Comparison of ENCODE assay signal across 8 cellular contexts in the genomic region with DNA sequence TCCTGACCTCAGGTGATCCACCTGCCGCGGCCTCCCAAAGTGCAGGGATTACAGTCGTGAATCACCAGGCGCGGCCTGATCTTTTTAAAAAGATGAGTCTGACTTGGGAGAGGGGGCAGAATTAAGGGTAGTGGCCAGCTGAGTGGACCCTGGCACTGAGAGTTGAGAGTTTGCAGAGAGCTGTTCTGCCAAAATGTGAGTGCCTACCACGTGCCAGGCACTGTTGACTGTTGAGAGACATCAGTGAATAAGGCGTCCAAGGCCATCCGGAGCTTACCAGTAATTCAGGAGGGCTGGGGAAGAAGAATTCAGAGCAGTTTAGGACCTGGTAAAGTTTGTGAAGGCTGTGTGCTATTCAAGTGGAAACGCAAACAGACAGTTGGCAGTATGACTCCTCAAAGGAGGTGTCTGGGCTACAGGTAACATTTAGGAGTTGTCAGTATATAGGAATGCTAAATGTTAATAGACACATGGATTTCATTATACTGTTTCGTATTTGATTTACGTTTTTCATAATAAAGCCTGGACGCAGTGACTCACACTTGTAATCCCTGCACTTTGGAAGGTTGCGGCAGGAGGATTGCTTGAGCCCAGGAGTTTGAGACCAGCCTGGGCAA. TPM values are rescaled to one million over a fixed set of nuclear protein-coding genes. Genes with fewer than 3 reads are reported as not detected.
DNase-seq lines count a peak whose midpoint lies in the region; ATAC-seq lines count a peak whose summit lies in the region.

No MANE protein-coding gene starts in this region.

- no peak overlapping the region for H4K91ac ChIP-seq in mesenchymal stem cell (ENCODE audit: low read length)

- H3K18ac ChIP-seq in mesenchymal stem cell (ENCODE audit: low read depth in 1 of 2, low read length in 2 of 2), result no peak overlapping the region

- H4K8ac ChIP-seq in mesenchymal stem cell (ENCODE audit: low read length), result no peak overlapping the region

- H3K36me3 Mint-ChIP-seq in IgD-negative memory B cell, result peaks cover 5% of the 10 kb centered on the region

- peaks cover 15 to 29% (median 20%) of the 10 kb centered on the region in 3 donors for H3K4me1 Mint-ChIP-seq in IgD-negative memory B cell

- H3K27ac Mint-ChIP-seq in IgD-negative memory B cell, result peak overlapping the region; percentile 7 to 89 (median 71)

- H3K36me3 ChIP-seq in mesenchymal stem cell (ENCODE audit: control insufficient read depth in 1 of 2, insufficient read depth in 2 of 2, low read depth in 1 of 2, low read length in 2 of 2), result peaks cover 6 to 21% of the 10 kb centered on the region in 2 experiments

- no peak overlapping the region for H2AFZ ChIP-seq in mesenchymal stem cell (ENCODE audit: low read depth, low read length)

- no peak overlapping the region for H3K23ac ChIP-seq in mesenchymal stem cell (ENCODE audit: low read length in 2 of 2)

- peak overlapping the region; percentile 92 for H3K9ac ChIP-seq in mesenchymal stem cell (ENCODE audit: low read length)

- 91% methylated on average over 13 of the region's 13 CpGs for WGBS in mesenchymal stem cell

- no peak overlapping the region for H2BK5ac ChIP-seq in mesenchymal stem cell (ENCODE audit: low read depth, low read length, poor library complexity, severe bottlenecking)

- no peaks in the 10 kb centered on the region for H3K9me3 ChIP-seq in mesenchymal stem cell (ENCODE audit: control insufficient read depth, low read length)

- no peaks in the 10 kb centered on the region for H3K9me3 Mint-ChIP-seq in IgD-negative memory B cell

- H2BK120ac ChIP-seq in mesenchymal stem cell (ENCODE audit: low read depth, low read length), result no peak overlapping the region

- H2BK15ac ChIP-seq in mesenchymal stem cell (ENCODE audit: low read depth, poor library complexity, severe bottlenecking), result no peak overlapping the region

- no peak overlapping the region for H3K14ac ChIP-seq in mesenchymal stem cell (ENCODE audit: low read length in 2 of 2)

- peaks cover 5% of the 10 kb centered on the region for H3K4me1 ChIP-seq in mesenchymal stem cell (ENCODE audit: control insufficient read depth, insufficient read depth, low read depth, low read length)

- H2AK5ac ChIP-seq in mesenchymal stem cell (ENCODE audit: low read length, severe bottlenecking), result no peak overlapping the region

- ATAC-seq in GM21723 (IDR thresholded peaks at IDR 0.05; ENCODE audit: unreplicated experiment) (no peak), GM19023 (IDR thresholded peaks at IDR 0.05; ENCODE audit: unreplicated experiment) (no peak), HG03571 (IDR thresholded peaks at IDR 0.05; ENCODE audit: unreplicated experiment) (no peak), GM19351 (IDR thresholded peaks at IDR 0.05; ENCODE audit: unreplicated experiment) (no peak)

- peak overlapping the region; percentile 1 to 86 (median 46) for H3K4me3 Mint-ChIP-seq in IgD-negative memory B cell

- peak overlapping the region; percentile 67 for H3K27ac ChIP-seq in caudate nucleus (ENCODE audit: low read depth, low read length)
- H3K27ac ChIP-seq in mesenchymal stem cell (ENCODE audit: low read length, poor library complexity, severe bottlenecking), result no peak overlapping the region

- H2BK12ac ChIP-seq in mesenchymal stem cell (ENCODE audit: low read length in 2 of 2), result no peak overlapping the region

- no peaks in the 10 kb centered on the region for H3K27me3 Mint-ChIP-seq in IgD-negative memory B cell

- no peaks in the 10 kb centered on the region for H3K27me3 ChIP-seq in mesenchymal stem cell (ENCODE audit: control insufficient read depth in 1 of 2, insufficient read depth in 1 of 2, low read length in 2 of 2)

- H3K4me2 ChIP-seq in mesenchymal stem cell (ENCODE audit: low read length, poor library complexity, severe bottlenecking), result no peak overlapping the region

- H3K4ac ChIP-seq in mesenchymal stem cell (ENCODE audit: low read depth in 1 of 2, low read length in 2 of 2), result no peak overlapping the region

- H3K4me3 ChIP-seq in mesenchymal stem cell (ENCODE audit: insufficient read depth in 1 of 2, low read depth in 1 of 2, low read length in 2 of 2), result peak overlapping the region in 1 of 2 experiments; percentile 85

- DNase-seq in AG08395 (ENCODE audit: low spot score), result peak; percentile 28
- DNase-seq in caudate nucleus (lab: John Stamatoyannopoulos, UW), result peak in 6 of 61 donors; percentile 2 to 35 (median 18)
- DNase-seq in mesenchymal stem cell, result peak; percentile 1

- H3K79me1 ChIP-seq in mesenchymal stem cell (replicated peaks; ENCODE audit: low read length, poor library complexity, severe bottlenecking), result peaks cover 12% of the 10 kb centered on the region

RNA-seq across cellular contexts. Expression of gene NIPSNAP2, which starts 1.5 kb away (rescaled TPM):
- polyA plus RNA-seq in IgD-negative memory B cell, result 43.7 TPM
- 51.8 TPM for polyA plus RNA-seq in mesenchymal stem cell (2013, experiment 1 of 2)
- 55.2 TPM for polyA plus RNA-seq in mesenchymal stem cell (2013, experiment 2 of 2)

RNA-seq across cellular contexts. Expression of gene MRPS17, which starts 14.2 kb away (rescaled TPM):
- 19.9 TPM for polyA plus RNA-seq in IgD-negative memory B cell
- 14.6 TPM for polyA plus RNA-seq in mesenchymal stem cell (2013, experiment 1 of 2)
- 15.8 TPM for polyA plus RNA-seq in mesenchymal stem cell (2013, experiment 2 of 2)
